In the genomic region with DNA sequence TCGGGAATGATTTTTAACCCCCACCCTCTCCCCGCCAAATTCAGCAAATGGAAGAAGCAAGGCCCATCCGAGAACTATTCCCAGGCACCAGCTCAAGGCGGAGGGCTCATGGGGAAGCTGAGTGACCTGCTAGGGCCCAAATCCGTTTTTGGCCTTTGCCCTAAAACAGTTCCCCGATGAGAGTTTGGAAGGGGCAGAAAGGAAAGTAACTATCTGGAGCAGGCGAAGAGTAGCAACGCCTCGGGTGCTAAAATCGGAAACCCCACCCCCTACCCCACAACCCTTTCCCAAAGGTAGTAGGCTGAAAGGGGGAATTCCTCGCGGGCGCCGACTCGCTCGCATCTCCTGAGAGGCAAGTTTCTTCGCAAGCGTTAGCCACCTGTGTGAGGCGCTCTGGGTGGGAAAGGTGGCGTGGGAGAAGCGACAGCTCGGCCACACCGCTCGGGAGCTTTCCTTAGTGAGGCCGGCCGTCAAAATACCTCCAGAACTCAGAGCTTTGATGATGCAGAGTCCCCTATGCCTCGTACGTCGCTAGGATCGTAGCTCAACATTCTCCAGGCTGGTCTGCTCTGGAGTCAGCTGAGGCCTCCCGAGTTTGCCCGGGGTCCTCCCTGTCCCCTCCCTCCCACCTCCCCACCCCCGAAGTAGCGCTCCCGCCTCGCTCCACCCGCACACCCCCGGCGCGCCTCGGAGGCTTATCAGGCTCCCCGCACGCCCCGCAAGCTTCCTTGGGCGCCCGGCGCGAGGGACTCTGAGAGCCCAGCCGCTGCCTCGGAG, we compare ENCODE assay signal across 8 cellular contexts. TPM values are rescaled to one million over a fixed set of nuclear protein-coding genes. Genes with fewer than 3 reads are reported as not detected.
A peak's percentile ranks its signal among the peaks of the same experiment; 100 is the strongest.
DNase-seq lines count a peak whose midpoint lies in the region; ATAC-seq and TF ChIP-seq lines count a peak whose summit lies in the region.

No MANE protein-coding gene starts in this region.

- no peak overlapping the region for H3K27ac Mint-ChIP-seq in CD8-positive, alpha-beta T cell
- no peak overlapping the region for H3K27ac Mint-ChIP-seq in stimulated activated naive CD8-positive, alpha-beta T cell treated with anti-CD3 and anti-CD28 coated beads, Interleukin-15, Interleukin-2, amounts not matched to agents 100 ng/mL and 50 ng/mL, for 24 hours

- no peak for ATAC-seq in CD8-positive, alpha-beta T cell

- H3K4me3 ChIP-seq in CD8-positive, alpha-beta T cell (ENCODE audit: low read depth, low read length): no peak overlapping the region
- H3K4me3 ChIP-seq in choroid plexus epithelial cell (ENCODE audit: low read depth, low read length): peak overlapping the region; percentile 72

- H3K9me3 Mint-ChIP-seq in CD8-positive, alpha-beta T cell: no peaks in the 10 kb centered on the region
- H3K9me3 Mint-ChIP-seq in stimulated activated naive CD8-positive, alpha-beta T cell treated with anti-CD3 and anti-CD28 coated beads, Interleukin-15, Interleukin-2, amounts not matched to agents 100 ng/mL and 50 ng/mL, for 24 hours: no peaks in the 10 kb centered on the region

- H3K4me3 Mint-ChIP-seq in CD8-positive, alpha-beta T cell: peak overlapping the region; percentile 32
- peak overlapping the region; percentile 39 for H3K4me3 Mint-ChIP-seq in stimulated activated naive CD8-positive, alpha-beta T cell treated with anti-CD3 and anti-CD28 coated beads, Interleukin-15, Interleukin-2, amounts not matched to agents 100 ng/mL and 50 ng/mL, for 24 hours

- peaks cover 7% of the 10 kb centered on the region for H3K4me1 Mint-ChIP-seq in CD8-positive, alpha-beta T cell (ENCODE audit: low read depth)
- peaks cover 15% of the 10 kb centered on the region for H3K4me1 Mint-ChIP-seq in stimulated activated naive CD8-positive, alpha-beta T cell treated with anti-CD3 and anti-CD28 coated beads, Interleukin-15, Interleukin-2, amounts not matched to agents 100 ng/mL and 50 ng/mL, for 24 hours (ENCODE audit: low read depth)

- H3K36me3 ChIP-seq in CD8-positive, alpha-beta T cell (ENCODE audit: insufficient read depth, low read length): no peaks in the 10 kb centered on the region

- H3K36me3 Mint-ChIP-seq in CD8-positive, alpha-beta T cell: no peaks in the 10 kb centered on the region
- H3K36me3 Mint-ChIP-seq in stimulated activated naive CD8-positive, alpha-beta T cell treated with anti-CD3 and anti-CD28 coated beads, Interleukin-15, Interleukin-2, amounts not matched to agents 100 ng/mL and 50 ng/mL, for 24 hours (ENCODE audit: low read depth): no peaks in the 10 kb centered on the region

- no peaks in the 10 kb centered on the region for H3K9me3 ChIP-seq in CD8-positive, alpha-beta T cell (ENCODE audit: low read length)

- POLR2A ChIA-PET in CD8-positive, alpha-beta T cell (lab: Charles Lee): no interaction called here

- peaks cover 34% of the 10 kb centered on the region for H3K27me3 Mint-ChIP-seq in CD8-positive, alpha-beta T cell (ENCODE audit: low read depth)
- peaks cover 57% of the 10 kb centered on the region for H3K27me3 Mint-ChIP-seq in stimulated activated naive CD8-positive, alpha-beta T cell treated with anti-CD3 and anti-CD28 coated beads, Interleukin-15, Interleukin-2, amounts not matched to agents 100 ng/mL and 50 ng/mL, for 24 hours

- no peak overlapping the region for H3K27ac ChIP-seq in CD8-positive, alpha-beta T cell (ENCODE audit: low read depth, low read length)
- H3K27ac ChIP-seq in layer of hippocampus (ENCODE audit: low read depth, low read length): peak overlapping the region; percentile 71

- intact Hi-C loops in CD8-positive, alpha-beta T cell (cut with DNase I, micrococcal nuclease): no loop called here

- DNase-seq in CD8-positive, alpha-beta T cell: no peak
- DNase-seq in HPDE6-E6E7 (ENCODE audit: extremely low spot score): peak; percentile 8
- peak; percentile 23 for DNase-seq in choroid plexus epithelial cell (ENCODE audit: low read depth)
- DNase-seq in cerebellar nuclear complex (lab: John Stamatoyannopoulos, UW): no peak
- DNase-seq in midbrain (lab: John Stamatoyannopoulos, UW): no peak
- DNase-seq in stimulated activated naive CD4-positive, alpha-beta T cell treated with Interleukin-2 at 50 U/mL for 16 hours (lab: John Stamatoyannopoulos, UW): no peak

- CTCF ChIA-PET in CD8-positive, alpha-beta T cell (lab: Charles Lee): no interaction called here

- H3K27me3 ChIP-seq in CD8-positive, alpha-beta T cell (ENCODE audit: insufficient read depth, low read length): peaks cover 4% of the 10 kb centered on the region
- H3K27me3 ChIP-seq in layer of hippocampus (ENCODE audit: control insufficient read depth, insufficient read depth, low read length): peaks cover 6% of the 10 kb centered on the region

- no peak for TF ChIP-seq CTCF in CD8-positive, alpha-beta T cell (IDR thresholded peaks at IDR 0.05)
- peak; percentile 3 for TF ChIP-seq CTCF in choroid plexus epithelial cell (conservative IDR thresholded peaks at IDR 0.05; ENCODE audit: low read depth, low read length)

- H3K4me1 ChIP-seq in CD8-positive, alpha-beta T cell (ENCODE audit: insufficient read depth, low read length): peaks cover 8% of the 10 kb centered on the region

RNA-seq across cellular contexts. Expression of a gene that starts 0.6 kb away (rescaled TPM):
- not detected for total RNA-seq in CD8-positive, alpha-beta T cell

Comparison
In these comparisons a context has a peak if more than half of its experiments do, and no peak if none do; other contexts are left out.
1. DNase-seq: peak in HPDE6-E6E7 (single experiment) and choroid plexus epithelial cell (single experiment); none in CD8-positive, alpha-beta T cell (0 of 7), cerebellar nuclear complex (0 of 2), midbrain (single experiment) and stimulated activated naive CD4-positive, alpha-beta T cell treated with Interleukin-2 at 50 U/mL for 16 hours (single experiment).